In genomic region chr3:16551342-16551976, GRCh38 we compare ENCODE assay signal across 15 cellular contexts. TPM values are rescaled to one million over a fixed set of nuclear protein-coding genes. Genes with fewer than 3 reads are reported as not detected.
DNase-seq lines count a peak whose midpoint lies in the region; ATAC-seq, FAIRE-seq and TF ChIP-seq lines count a peak whose summit lies in the region.
"Had no signal": no experiment of that assay in that cellular context is flagged by ENCODE, and none has a peak within 500 bp of the region (broad histone marks: within the 10 kb centered on the region; RNA-seq: fewer than 3 reads in every experiment).

No MANE protein-coding gene starts in this region.

- no peak overlapping the region for H3K4me2 ChIP-seq in astrocyte (ENCODE audit: low read length)

- CTCF ChIA-PET in activated CD4-positive, alpha-beta T cell treated with anti-CD3 and anti-CD28 coated beads for 36 hours (lab: Charles Lee), result interaction anchor here (0.6 to 3.6 kb wide), 23 partner anchors 21 to 480 kb away, joined by 3 to 35 read pairs (median 4); partner anchors contain the start of genes DPH3 and OXNAD1

- peak overlapping the region; percentile 93 for H3K27ac Mint-ChIP-seq in activated CD4-positive, alpha-beta T cell treated with anti-CD3 and anti-CD28 coated beads for 36 hours
- peak overlapping the region; percentile 94 for H3K27ac Mint-ChIP-seq in astrocyte (ENCODE audit: unreplicated experiment)
- H3K27ac Mint-ChIP-seq in neural crest cell (ENCODE audit: unreplicated experiment), result peak overlapping the region; percentile 97

- H3K4me3 Mint-ChIP-seq in activated CD4-positive, alpha-beta T cell treated with anti-CD3 and anti-CD28 coated beads for 36 hours, result no peak overlapping the region
- H3K4me3 Mint-ChIP-seq in astrocyte (ENCODE audit: unreplicated experiment) (no peak overlapping the region), neural crest cell (no peak overlapping the region)
- H3K4me3 Mint-ChIP-seq: activated T-helper 1 cell treated with anti-CD3 and anti-CD28 coated beads, Interleukin-12 subunit alpha, Interleukin-12 subunit beta, Interleukin-2, Interleukin-4 antibody, amounts not matched to agents 30 ng/mL and 10 ng/mL and 1 ng/mL, durations not matched to agents 14 hours and 24 hours and 36 hours had no signal

- H3K36me3 ChIP-seq in KOPT-K1 (ENCODE audit: insufficient read depth, low read length) (no peaks in the 10 kb centered on the region), astrocyte (ENCODE audit: insufficient read depth, low read length) (no peaks in the 10 kb centered on the region)
- H3K36me3 ChIP-seq: ovary, SJCRH30 had no signal

- H4K20me1 ChIP-seq in astrocyte (ENCODE audit: insufficient read depth, low read length), result no peaks in the 10 kb centered on the region

- no peaks in the 10 kb centered on the region for H3K79me2 ChIP-seq in astrocyte (ENCODE audit: insufficient read depth, low read length)

- no peaks in the 10 kb centered on the region for H3K9me3 Mint-ChIP-seq in activated CD4-positive, alpha-beta T cell treated with anti-CD3 and anti-CD28 coated beads for 36 hours (ENCODE audit: low read depth)
- peaks cover 9% of the 10 kb centered on the region for H3K9me3 Mint-ChIP-seq in astrocyte (ENCODE audit: unreplicated experiment)
- no peaks in the 10 kb centered on the region for H3K9me3 Mint-ChIP-seq in neural crest cell
- H3K9me3 Mint-ChIP-seq: activated T-helper 1 cell treated with anti-CD3 and anti-CD28 coated beads, Interleukin-12 subunit alpha, Interleukin-12 subunit beta, Interleukin-2, Interleukin-4 antibody, amounts not matched to agents 30 ng/mL and 10 ng/mL and 1 ng/mL, durations not matched to agents 14 hours and 24 hours and 36 hours had no signal

- no peaks in the 10 kb centered on the region for H3K27me3 ChIP-seq in astrocyte (ENCODE audit: insufficient read depth, low read length)
- H3K27me3 ChIP-seq: ovary, SJCRH30 had no signal

- H3K27ac ChIP-seq in KOPT-K1 (ENCODE audit: low read depth, low read length, poor library complexity, severe bottlenecking) (peak overlapping the region; percentile 34), astrocyte (ENCODE audit: low read depth, low read length) (no peak overlapping the region)
- H3K27ac ChIP-seq: ovary, SJCRH30, VCaP had no signal

- TF ChIP-seq CTCF in astrocyte (IDR thresholded peaks at IDR 0.05; ENCODE audit: insufficient read depth, low read depth, low read length) (no peak), neural crest cell (conservative IDR thresholded peaks at IDR 0.05) (no peak)

- ATAC-seq in activated CD4-positive, alpha-beta T cell treated with anti-CD3 and anti-CD28 coated beads for 36 hours, result peak; percentile 5
- no peak for ATAC-seq in HG02981 (IDR thresholded peaks at IDR 0.05; ENCODE audit: unreplicated experiment)

- no peak for DNase-seq in activated CD4-positive, alpha-beta T cell treated with anti-CD3 and anti-CD28 coated beads for 36 hours
- no peak for DNase-seq in activated CD4-positive, alpha-beta T cell treated with anti-CD3 and anti-CD28 coated beads for 48 hours
- DNase-seq in astrocyte (ENCODE audit: low read depth) (no peak), neural crest cell (ENCODE audit: low read depth, low spot score) (no peak), H54 (ENCODE audit: insufficient read length, low spot score) (no peak), amniotic stem cell (lab: John Stamatoyannopoulos, UW) (no peak)

- H3K9me3 ChIP-seq in KOPT-K1 (ENCODE audit: insufficient read depth, low read length, poor library complexity, severe bottlenecking), result no peaks in the 10 kb centered on the region
- no peaks in the 10 kb centered on the region for H3K9me3 ChIP-seq in astrocyte (ENCODE audit: insufficient read depth, low read depth, low read length)
- H3K9me3 ChIP-seq: ovary had no signal

- H3K4me1 ChIP-seq in astrocyte (ENCODE audit: insufficient read depth, low read length), result peaks cover 6% of the 10 kb centered on the region
- H3K4me1 ChIP-seq: SJCRH30 had no signal

- FAIRE-seq in astrocyte (lab: Jason Lieb, UNC) (no peak), H54 (lab: Jason Lieb, UNC) (no peak)

- no peak overlapping the region for H3K9ac ChIP-seq in astrocyte (ENCODE audit: low read length)

- H3K4me3 ChIP-seq in astrocyte (ENCODE audit: insufficient read depth, low read depth, low read length), result no peak overlapping the region
- H3K4me3 ChIP-seq: ovary, SJCRH30 had no signal

- H3K27me3 Mint-ChIP-seq in activated CD4-positive, alpha-beta T cell treated with anti-CD3 and anti-CD28 coated beads for 36 hours, result no peaks in the 10 kb centered on the region
- H3K27me3 Mint-ChIP-seq in astrocyte (ENCODE audit: low read depth, unreplicated experiment), result no peaks in the 10 kb centered on the region
- peaks cover 2% of the 10 kb centered on the region for H3K27me3 Mint-ChIP-seq in neural crest cell (ENCODE audit: low read depth)

- TF ChIP-seq POLR2A in H54 (IDR thresholded peaks at IDR 0.05; ENCODE audit: low read depth, low read length), result no peak

- intact Hi-C loops in activated CD4-positive, alpha-beta T cell treated with anti-CD3 and anti-CD28 coated beads for 36 hours (cut with DNase I, micrococcal nuclease), result loop anchor here (2.0 kb wide), 2 partner anchors 39 to 503 kb away; partner anchors contain the start of gene RFTN1 (in 2 of the 2)

- peaks cover 12% of the 10 kb centered on the region for H3K4me1 Mint-ChIP-seq in activated CD4-positive, alpha-beta T cell treated with anti-CD3 and anti-CD28 coated beads for 36 hours
- H3K4me1 Mint-ChIP-seq in astrocyte (ENCODE audit: low read depth, unreplicated experiment) (peaks cover 14% of the 10 kb centered on the region), neural crest cell (peaks cover 10% of the 10 kb centered on the region)

- H2AFZ ChIP-seq in astrocyte (ENCODE audit: low read depth, low read length), result no peak overlapping the region

- POLR2A ChIA-PET in activated CD4-positive, alpha-beta T cell treated with anti-CD3 and anti-CD28 coated beads for 36 hours (lab: Charles Lee), result no interaction called here

- H3K36me3 Mint-ChIP-seq in activated CD4-positive, alpha-beta T cell treated with anti-CD3 and anti-CD28 coated beads for 36 hours (ENCODE audit: low read depth), result no peaks in the 10 kb centered on the region
- H3K36me3 Mint-ChIP-seq in astrocyte (ENCODE audit: low read depth, unreplicated experiment), result no peaks in the 10 kb centered on the region
- no peaks in the 10 kb centered on the region for H3K36me3 Mint-ChIP-seq in neural crest cell (ENCODE audit: low read depth)

RNA-seq across cellular contexts. Expression of gene RFTN1, which starts 38.0 kb away (rescaled TPM):
- 100 to 1,000 TPM; 101 to 113 TPM for total RNA-seq in activated CD4-positive, alpha-beta T cell treated with anti-CD3 and anti-CD28 coated beads for 36 hours
- 49.5 and 56.8 TPM in 2 replicates for total RNA-seq in astrocyte
- 1.9 and 2.0 TPM in 2 replicates for total RNA-seq in neural crest cell

RNA-seq across cellular contexts. Expression of gene DAZL, which starts 53.8 kb away (rescaled TPM):
- not detected for total RNA-seq in activated CD4-positive, alpha-beta T cell treated with anti-CD3 and anti-CD28 coated beads for 36 hours
- total RNA-seq in astrocyte (not detected in 2 replicates), neural crest cell (not detected in 2 replicates)
- total RNA-seq: A172, cardiac septum, liver, ovary, SJCRH30 had no signal

Comparison
In these comparisons a context has a peak if more than half of its experiments do, and no peak if none do; other contexts are left out.
1. RNA of gene RFTN1, which starts 38.0 kb away (total RNA-seq): 101 to 113 TPM in activated CD4-positive, alpha-beta T cell treated with anti-CD3 and anti-CD28 coated beads for 36 hours and 49.5 to 56.8 TPM in astrocyte; 1.9 to 2.0 TPM in neural crest cell; every median in the first group is over 10 times any median in the second.
2. Peak in every context shown above with its lines, with median percentiles within 50 percentile points of each other: H3K27ac Mint-ChIP-seq.